Comparison of ENCODE assay signal across 15 cellular contexts in genomic region chr9:93813687-93814560, GRCh38.
DNase-seq lines count a peak whose midpoint lies in the region; ATAC-seq, FAIRE-seq and TF ChIP-seq lines count a peak whose summit lies in the region.
"Had no signal": no experiment of that assay in that cellular context is flagged by ENCODE, and none has a peak within 500 bp of the region (broad histone marks: within the 10 kb centered on the region; RNA-seq: fewer than 3 reads in every experiment).

No MANE protein-coding gene starts in this region.

- H3K27ac Mint-ChIP-seq in CD14-positive monocyte (no peak overlapping the region), endodermal cell (no peak overlapping the region)
- H3K27ac Mint-ChIP-seq: natural killer cell treated with Interleukin-12 subunit alpha and Interleukin-12 subunit beta and Interleukin-15 and Interleukin-18, amount 100 ng/mL, for 72 hours had no signal

- WGBS in endodermal cell (ENCODE audit: insufficient coverage in 1 of 2, insufficient read length in 1 of 2), 2 experiments: 68 to 77% methylated on average over 6 to 12 of the region's 12 CpGs
- 71% methylated on average over 12 of the region's 12 CpGs for WGBS in smooth muscle cell (ENCODE audit: low lambda C conversion rate)

- H4K20me1 ChIP-seq in smooth muscle cell (ENCODE audit: low read depth): no peaks in the 10 kb centered on the region

- no peak overlapping the region for H2AFZ ChIP-seq in smooth muscle cell (ENCODE audit: low read depth)

- H3K4me2 ChIP-seq in smooth muscle cell: no peak overlapping the region

- H3K9ac ChIP-seq in endodermal cell (ENCODE audit: extremely low read depth, low read length, poor library complexity, severe bottlenecking) (no peak overlapping the region), smooth muscle cell (ENCODE audit: low read depth) (no peak overlapping the region)

- peaks cover 2 to 11% (median 4%) of the 10 kb centered on the region in 7 donors for H3K9me3 Mint-ChIP-seq in CD14-positive monocyte
- H3K9me3 Mint-ChIP-seq in endodermal cell: no peaks in the 10 kb centered on the region
- H3K9me3 Mint-ChIP-seq: natural killer cell treated with Interleukin-12 subunit alpha and Interleukin-12 subunit beta and Interleukin-15 and Interleukin-18, amount 100 ng/mL, for 72 hours had no signal

- H3K36me3 Mint-ChIP-seq in CD14-positive monocyte (no peaks in the 10 kb centered on the region), endodermal cell (ENCODE audit: low read depth) (no peaks in the 10 kb centered on the region)
- H3K36me3 Mint-ChIP-seq: natural killer cell treated with Interleukin-12 subunit alpha and Interleukin-12 subunit beta and Interleukin-15 and Interleukin-18, amount 100 ng/mL, for 72 hours had no signal

- no peaks in the 10 kb centered on the region for H3K79me2 ChIP-seq in smooth muscle cell (ENCODE audit: low read depth)

- DNase-seq in CD14-positive monocyte (ENCODE audit: low spot score) (peak; percentile 19), NCI-H1092 (lab: John Stamatoyannopoulos, UW) (peak; percentile 97), NCI-H345 (lab: John Stamatoyannopoulos, UW) (peak; percentile 94), endodermal cell (peak; percentile 62), HT-29 (ENCODE audit: low spot score) (no peak), smooth muscle cell (lab: John Stamatoyannopoulos, UW; ENCODE audit: unreplicated experiment) (no peak), RCC 7860 (ENCODE audit: low spot score) (no peak)
- DNase-seq: activated T-cell treated with anti-CD3 and anti-CD28 coated beads for 4 hours; effector CD8-positive, alpha-beta T cell; gastrocnemius medialis; MG63 had no signal

- peaks cover 8 to 19% (median 13%) of the 10 kb centered on the region in 3 donors for H3K27me3 Mint-ChIP-seq in CD14-positive monocyte (ENCODE audit: low read depth in 3 of 3)
- peaks cover 13% of the 10 kb centered on the region for H3K27me3 Mint-ChIP-seq in endodermal cell (ENCODE audit: insufficient read depth)

- H3K4me1 Mint-ChIP-seq in CD14-positive monocyte (no peaks in the 10 kb centered on the region), endodermal cell (peaks cover 14% of the 10 kb centered on the region)

- H3K9me3 ChIP-seq in endodermal cell (ENCODE audit: control insufficient read depth, low read length): no peaks in the 10 kb centered on the region
- H3K9me3 ChIP-seq in smooth muscle cell (replicated peaks; ENCODE audit: low read depth): no peaks in the 10 kb centered on the region
- H3K9me3 ChIP-seq: gastrocnemius medialis, MG63 had no signal

- H3K36me3 ChIP-seq in endodermal cell (ENCODE audit: control insufficient read depth, insufficient read depth, low read length): no peaks in the 10 kb centered on the region
- no peaks in the 10 kb centered on the region for H3K36me3 ChIP-seq in smooth muscle cell (ENCODE audit: low read depth)
- H3K36me3 ChIP-seq: gastrocnemius medialis, MG63 had no signal

- H3K4me1 ChIP-seq in endodermal cell (ENCODE audit: control insufficient read depth, insufficient read depth, low read length) (peaks cover 3% of the 10 kb centered on the region), smooth muscle cell (ENCODE audit: low read depth) (peaks cover 18% of the 10 kb centered on the region)
- H3K4me1 ChIP-seq: gastrocnemius medialis had no signal

- no peak for ATAC-seq in GM18502 (IDR thresholded peaks at IDR 0.05; ENCODE audit: poor library complexity, unreplicated experiment)
- ATAC-seq: gastrocnemius medialis had no signal

- peaks cover 10% of the 10 kb centered on the region for H3K27me3 ChIP-seq in endodermal cell (ENCODE audit: control insufficient read depth, insufficient read depth, low read length, poor library complexity, severe bottlenecking)
- peaks cover 27% of the 10 kb centered on the region for H3K27me3 ChIP-seq in smooth muscle cell (ENCODE audit: low read depth)
- H3K27me3 ChIP-seq: MG63 had no signal

- no peak overlapping the region for H3K4me3 ChIP-seq in endodermal cell (ENCODE audit: low read length)
- H3K4me3 ChIP-seq in smooth muscle cell: no peak overlapping the region
- H3K4me3 ChIP-seq: gastrocnemius medialis, MG63, skin epidermis had no signal

- TF ChIP-seq CTCF in CD14-positive monocyte (IDR thresholded peaks at IDR 0.05) (no peak), endodermal cell (conservative IDR thresholded peaks at IDR 0.05) (no peak), smooth muscle cell (IDR thresholded peaks at IDR 0.05; ENCODE audit: borderline replicate concordance, insufficient read depth, poor library complexity, severe bottlenecking) (no peak)

- intact Hi-C loops in CD14-positive monocyte (cut with micrococcal nuclease): no loop called here

- FAIRE-seq in RCC 7860 (lab: Jason Lieb, UNC): no peak
- FAIRE-seq: astrocyte had no signal

- peak overlapping the region; percentile 74 for H3K27ac ChIP-seq in endodermal cell (ENCODE audit: low read depth, low read length)
- no peak overlapping the region for H3K27ac ChIP-seq in smooth muscle cell (ENCODE audit: low read depth)
- H3K27ac ChIP-seq: gastrocnemius medialis, skin epidermis had no signal

- H3K4me3 Mint-ChIP-seq in CD14-positive monocyte (no peak overlapping the region), endodermal cell (no peak overlapping the region)
- H3K4me3 Mint-ChIP-seq: natural killer cell treated with Interleukin-12 subunit alpha and Interleukin-12 subunit beta and Interleukin-15 and Interleukin-18, amount 100 ng/mL, for 72 hours had no signal

- no peaks in the 10 kb centered on the region for H3F3A ChIP-seq in smooth muscle cell (ENCODE audit: low read depth)

Comparison
In these comparisons a context has a peak if more than half of its experiments do, and no peak if none do; other contexts are left out.
1. DNase-seq: peak in CD14-positive monocyte (single experiment), NCI-H1092 (single experiment), NCI-H345 (single experiment) and endodermal cell (single experiment); none in HT-29 (single experiment), smooth muscle cell (single experiment) and RCC 7860 (single experiment).